In genomic region chr19:6156033-6156432, GRCh38 we compare ENCODE assay signal across 10 cellular contexts. TPM values are rescaled to one million over a fixed set of nuclear protein-coding genes. Genes with fewer than 3 reads are reported as not detected.
"Had no signal": no experiment of that assay in that cellular context is flagged by ENCODE, and none has a peak within 500 bp of the region (broad histone marks: within the 10 kb centered on the region; RNA-seq: fewer than 3 reads in every experiment).

No MANE protein-coding gene starts in this region.

- H3K9ac ChIP-seq: GM23248 had no signal

- H3K36me3 ChIP-seq: HAP-1 had no signal

- DNase-seq: GM23248, GOT3, H7, KG1 had no signal

- ATAC-seq: HCT116 had no signal

- H3K4me3 ChIP-seq: GM23248, HAP-1 had no signal

- H3K27ac ChIP-seq: GM23248 had no signal

- H3K4me1 ChIP-seq: HAP-1 had no signal

- FAIRE-seq: HTR-8/SVneo had no signal

- H2AFZ ChIP-seq: GM23248 had no signal

RNA-seq across cellular contexts. Expression of gene ACSBG2, which starts 20.6 kb away (rescaled TPM):
- total RNA-seq: GM23248, H4, H7, HT-29 had no signal
- polyA plus RNA-seq: GM23248, IgD-negative memory B cell had no signal
